In genomic region chr9:127967151-127967809, GRCh38 we compare ENCODE assay signal across 9 cellular contexts. TPM values are rescaled to one million over a fixed set of nuclear protein-coding genes. Genes with fewer than 3 reads are reported as not detected.
DNase-seq lines count a peak whose midpoint lies in the region; ATAC-seq and TF ChIP-seq lines count a peak whose summit lies in the region.
"Had no signal": no experiment of that assay in that cellular context is flagged by ENCODE, and none has a peak within 500 bp of the region (broad histone marks: within the 10 kb centered on the region; RNA-seq: fewer than 3 reads in every experiment).

No MANE protein-coding gene starts in this region.

- H3K36me3 Mint-ChIP-seq in stimulated activated naive CD8-positive, alpha-beta T cell treated with anti-CD3 and anti-CD28 coated beads, Interleukin-15, Interleukin-2, amounts not matched to agents 100 ng/mL and 50 ng/mL, for 24 hours (ENCODE audit: low read depth): peaks cover 9% of the 10 kb centered on the region
- H3K36me3 Mint-ChIP-seq in nephron (ENCODE audit: low read depth): no peaks in the 10 kb centered on the region

- H3K9me3 ChIP-seq in breast epithelium (no peaks in the 10 kb centered on the region), HAP-1 (no peaks in the 10 kb centered on the region)

- in situ Hi-C loops in HAP-1 (cut with MboI; ENCODE audit: low sequenced_read_pairs): no loop called here

- H3K4me1 Mint-ChIP-seq in stimulated activated naive CD8-positive, alpha-beta T cell treated with anti-CD3 and anti-CD28 coated beads, Interleukin-15, Interleukin-2, amounts not matched to agents 100 ng/mL and 50 ng/mL, for 24 hours (ENCODE audit: low read depth): peaks cover 99% of the 10 kb centered on the region
- H3K4me1 Mint-ChIP-seq in nephron: peaks cover 76% of the 10 kb centered on the region

- peak overlapping the region; percentile 12 for H3K4me3 Mint-ChIP-seq in stimulated activated naive CD8-positive, alpha-beta T cell treated with anti-CD3 and anti-CD28 coated beads, Interleukin-15, Interleukin-2, amounts not matched to agents 100 ng/mL and 50 ng/mL, for 24 hours
- no peak overlapping the region for H3K4me3 Mint-ChIP-seq in nephron

- H3K4me3 ChIP-seq in breast epithelium (no peak overlapping the region), HAP-1 (no peak overlapping the region)

- TF ChIP-seq POLR2A in breast epithelium (IDR thresholded peaks at IDR 0.05): no peak

- intact Hi-C loops in breast epithelium (cut with DNase I; ENCODE audit: low total_unique reads): no loop called here

- DNase-seq in stimulated activated naive CD8-positive, alpha-beta T cell treated with anti-CD3 and anti-CD28 coated beads, Interleukin-15, Interleukin-2, amounts not matched to agents 100 U/mL and 50 U/mL, for 24 hours: no peak
- DNase-seq in breast epithelium (ENCODE audit: low spot score in 2 of 2) (no peak), NCI-H1694 treated with DMSO at 0.1 percent for 48 hours (lab: John Stamatoyannopoulos, UW) (no peak), LoVo (ENCODE audit: low spot score) (no peak), HAP-1 (ENCODE audit: low spot score in 2 of 2) (no peak)
- DNase-seq: NCI-H526 treated with DMSO at 0.1 percent for 48 hours had no signal

- H3K27ac ChIP-seq in breast epithelium: peak overlapping the region; percentile 98 to 99

- no peaks in the 10 kb centered on the region for H3K27me3 Mint-ChIP-seq in stimulated activated naive CD8-positive, alpha-beta T cell treated with anti-CD3 and anti-CD28 coated beads, Interleukin-15, Interleukin-2, amounts not matched to agents 100 ng/mL and 50 ng/mL, for 24 hours
- no peaks in the 10 kb centered on the region for H3K27me3 Mint-ChIP-seq in nephron (ENCODE audit: low read depth)

- H3K27ac Mint-ChIP-seq in stimulated activated naive CD8-positive, alpha-beta T cell treated with anti-CD3 and anti-CD28 coated beads, Interleukin-15, Interleukin-2, amounts not matched to agents 100 ng/mL and 50 ng/mL, for 24 hours: peak overlapping the region; percentile 91
- peak overlapping the region; percentile 94 to 95 (median 95) for H3K27ac Mint-ChIP-seq in nephron

- H3K27me3 ChIP-seq in breast epithelium (no peaks in the 10 kb centered on the region), HAP-1 (ENCODE audit: low read depth) (no peaks in the 10 kb centered on the region)

- peaks cover 52 to 62% of the 10 kb centered on the region in 2 donors for H3K4me1 ChIP-seq in breast epithelium
- peaks cover 10% of the 10 kb centered on the region for H3K4me1 ChIP-seq in HAP-1

- no peaks in the 10 kb centered on the region for H3K9me3 Mint-ChIP-seq in stimulated activated naive CD8-positive, alpha-beta T cell treated with anti-CD3 and anti-CD28 coated beads, Interleukin-15, Interleukin-2, amounts not matched to agents 100 ng/mL and 50 ng/mL, for 24 hours
- H3K9me3 Mint-ChIP-seq in nephron: no peaks in the 10 kb centered on the region

- no peak for TF ChIP-seq CTCF in breast epithelium (IDR thresholded peaks at IDR 0.05)
- TF ChIP-seq CTCF in nephron (IDR thresholded peaks at IDR 0.05; ENCODE audit: unreplicated experiment in 3 of 3): no peak

- H3K36me3 ChIP-seq in breast epithelium: no peaks in the 10 kb centered on the region
- H3K36me3 ChIP-seq in HAP-1 (replicated peaks): no peaks in the 10 kb centered on the region

- ATAC-seq in stimulated activated naive CD8-positive, alpha-beta T cell treated with anti-CD3 and anti-CD28 coated beads, Interleukin-15, Interleukin-2, amounts not matched to agents 100 U/mL and 50 U/mL, for 24 hours: no peak
- no peak for ATAC-seq in HG03442 (IDR thresholded peaks at IDR 0.05; ENCODE audit: unreplicated experiment)

RNA-seq across cellular contexts. Expression of gene EEIG1, which starts 13.5 kb away (rescaled TPM):
- 10 to 100 TPM in 2 of 3 donors, 1 to 10 TPM in 1; 7.7 to 32.1 (median 19.7) TPM for total RNA-seq in breast epithelium

RNA-seq across cellular contexts. Expression of gene DPM2, which starts 29.6 kb away (rescaled TPM):
- 10 to 100 TPM; 10.6 to 17.4 (median 17.1) TPM for total RNA-seq in breast epithelium

RNA-seq across cellular contexts. Expression of gene PIP5KL1, which starts 36.7 kb away (rescaled TPM):
- total RNA-seq in breast epithelium: 10 to 100 TPM in 1 of 3 donors, 1 to 10 TPM in 2; 2.2 to 10.1 (median 5.2) TPM

RNA-seq across cellular contexts. Expression of gene ST6GALNAC4, which starts 50.4 kb away (rescaled TPM):
- 10 to 100 TPM; 17.6 to 44.6 (median 24.0) TPM for total RNA-seq in breast epithelium
